Comparison of ENCODE assay signal across 8 cellular contexts in genomic region chr22:42719133-42719532, GRCh38. TPM values are rescaled to one million over a fixed set of nuclear protein-coding genes. Genes with fewer than 3 reads are reported as not detected.
DNase-seq lines count a peak whose midpoint lies in the region; ATAC-seq and TF ChIP-seq lines count a peak whose summit lies in the region.

No MANE protein-coding gene starts in this region.

- ATAC-seq in activated T-cell treated with anti-CD3 and anti-CD28 coated beads, Interleukin-2, amount 50 U/mL, for 72 hours (replicated peaks in 1 of 2) = no peak
- no peak for ATAC-seq in memory B cell (ENCODE audit: low read depth)
- no peak for ATAC-seq in GM19467 (IDR thresholded peaks at IDR 0.05; ENCODE audit: unreplicated experiment)

- no peak overlapping the region for H3K27ac Mint-ChIP-seq in activated T-cell treated with anti-CD3 and anti-CD28 coated beads, Interleukin-2, amount 50 U/mL, for 72 hours
- H3K27ac Mint-ChIP-seq in chondrocyte (ENCODE audit: unreplicated experiment) (peak overlapping the region; percentile 65), memory B cell (no peak overlapping the region), type B pancreatic cell (peak overlapping the region; percentile 96)

- H3K4me1 Mint-ChIP-seq in activated T-cell treated with anti-CD3 and anti-CD28 coated beads, Interleukin-2, amount 50 U/mL, for 72 hours (ENCODE audit: low read depth) = peaks cover 8% of the 10 kb centered on the region
- H3K4me1 Mint-ChIP-seq in chondrocyte (ENCODE audit: low read depth) (peaks cover 52% of the 10 kb centered on the region), memory B cell (peaks cover 33% of the 10 kb centered on the region), type B pancreatic cell (ENCODE audit: unreplicated experiment) (peaks cover 23% of the 10 kb centered on the region)

- peaks cover 5 to 6% of the 10 kb centered on the region in 2 donors for H3K36me3 Mint-ChIP-seq in activated T-cell treated with anti-CD3 and anti-CD28 coated beads, Interleukin-2, amount 50 U/mL, for 72 hours (ENCODE audit: insufficient read depth in 2 of 2)
- H3K36me3 Mint-ChIP-seq in chondrocyte (ENCODE audit: low read depth) = peaks cover 2% of the 10 kb centered on the region
- H3K36me3 Mint-ChIP-seq in memory B cell = no peaks in the 10 kb centered on the region
- peaks cover 9% of the 10 kb centered on the region for H3K36me3 Mint-ChIP-seq in type B pancreatic cell

- no peaks in the 10 kb centered on the region for H3K9me3 Mint-ChIP-seq in activated T-cell treated with anti-CD3 and anti-CD28 coated beads, Interleukin-2, amount 50 U/mL, for 72 hours
- H3K9me3 Mint-ChIP-seq in chondrocyte (ENCODE audit: low read depth) (no peaks in the 10 kb centered on the region), memory B cell (no peaks in the 10 kb centered on the region), type B pancreatic cell (no peaks in the 10 kb centered on the region)

- TF ChIP-seq CTCF in chondrocyte (IDR thresholded peaks at IDR 0.05) = peak; percentile 42
- TF ChIP-seq CTCF in type B pancreatic cell (conservative IDR thresholded peaks at IDR 0.05) = peak; percentile 16

- peaks cover 67% of the 10 kb centered on the region for H3K27me3 Mint-ChIP-seq in activated T-cell treated with anti-CD3 and anti-CD28 coated beads, Interleukin-2, amount 50 U/mL, for 72 hours (ENCODE audit: low read depth)
- H3K27me3 Mint-ChIP-seq in chondrocyte (ENCODE audit: low read depth) = no peaks in the 10 kb centered on the region
- peaks cover 19% of the 10 kb centered on the region for H3K27me3 Mint-ChIP-seq in memory B cell
- H3K27me3 Mint-ChIP-seq in type B pancreatic cell = peaks cover 62% of the 10 kb centered on the region

- DNase-seq in activated T-cell treated with anti-CD3 and anti-CD28 coated beads, Interleukin-2, amount 50 U/mL, for 72 hours = no peak
- DNase-seq in activated T-cell treated with anti-CD3 and anti-CD28 coated beads for 4 hours (no peak), chondrocyte (ENCODE audit: low spot score) (no peak), memory B cell (ENCODE audit: low spot score in 2 of 2) (no peak), type B pancreatic cell (ENCODE audit: extremely low spot score, unreplicated experiment) (no peak), pons (ENCODE audit: low spot score) (no peak), H4 (ENCODE audit: low spot score) (no peak)

- peak overlapping the region; percentile 63 to 74 for H3K4me3 Mint-ChIP-seq in activated T-cell treated with anti-CD3 and anti-CD28 coated beads, Interleukin-2, amount 50 U/mL, for 72 hours
- peak overlapping the region; percentile 80 for H3K4me3 Mint-ChIP-seq in chondrocyte (ENCODE audit: unreplicated experiment)
- peak overlapping the region; percentile 65 for H3K4me3 Mint-ChIP-seq in memory B cell
- H3K4me3 Mint-ChIP-seq in type B pancreatic cell = peak overlapping the region; percentile 92

RNA-seq across cellular contexts. Expression of gene A4GALT, which starts 1.5 kb away (rescaled TPM):
- total RNA-seq in activated T-cell treated with anti-CD3 and anti-CD28 coated beads, Interleukin-2, amount 50 U/mL, for 72 hours = under 1 TPM in 1 of 2 donors, not detected in 1; 0.46 TPM
- total RNA-seq in chondrocyte (5.2 to 23.8 TPM (median 22.0 TPM) in 3 replicates), type B pancreatic cell (ENCODE audit: low replicate concordance) (20.2 and 76.3 TPM in 2 replicates)
- total RNA-seq in H4 (2014; rRNA removed; shearing (Covaris generic)) = 0.48 and 2.2 TPM in 2 replicates

Comparison
In these comparisons a context has a peak if more than half of its experiments do, and no peak if none do; other contexts are left out.
1. H3K27ac Mint-ChIP-seq: peak in chondrocyte (single experiment) and type B pancreatic cell (single experiment); none in activated T-cell treated with anti-CD3 and anti-CD28 coated beads, Interleukin-2, amount 50 U/mL, for 72 hours (single experiment) and memory B cell (single experiment).
2. Peak in every context shown above with its lines, with median percentiles within 50 percentile points of each other: H3K4me3 Mint-ChIP-seq.